ENCODE assay signal across 1 cellular context in genomic region chr12:53502983-53503728, GRCh38.
TF ChIP-seq lines count a peak whose summit lies in the region.

No MANE protein-coding gene starts in this region.

TF ChIP-seq in IMR-90, 13 proteins besides CTCF, POLR2A, EP300 and RAD21 (continued from another document):
- no peak for TF ChIP-seq ELK1 (IDR thresholded peaks at IDR 0.05; ENCODE audit: borderline replicate concordance, low read depth, low read length)
- no peak for TF ChIP-seq FOS (IDR thresholded peaks at IDR 0.05; ENCODE audit: low read depth, low read length)
- no peak for TF ChIP-seq SMC3 (IDR thresholded peaks at IDR 0.05; ENCODE audit: low read depth, low read length)
TF ChIP-seq in IMR-90: peak in this region for 0.
